In genomic region chr2:231039821-231040364, GRCh38 we compare ENCODE assay signal across 1 cellular context.
TF ChIP-seq lines count a peak whose summit lies in the region.

No MANE protein-coding gene starts in this region.

TF ChIP-seq in HepG2, 621 proteins besides CTCF, POLR2A, EP300 and RAD21 (continued from another document and continues in another):
- TF ChIP-seq ZHX2 (IDR thresholded peaks at IDR 0.05; ENCODE audit: low read depth) (no peak), ZHX2 (CRISPR knock-in tag; IDR thresholded peaks at IDR 0.05; ENCODE audit: borderline replicate concordance) (no peak), SMARCE1 (IDR thresholded peaks at IDR 0.05; ENCODE audit: borderline replicate concordance) (no peak), YY1 (IDR thresholded peaks at IDR 0.05; ENCODE audit: insufficient read depth, insufficient replicate concordance, low read depth, low read length) (no peak), CHD2 (IDR thresholded peaks at IDR 0.05; ENCODE audit: low read depth, low read length) (no peak), PLSCR1 (CRISPR knock-in tag; IDR thresholded peaks at IDR 0.05; ENCODE audit: borderline replicate concordance) (no peak), PHF8 (CRISPR knock-in tag; IDR thresholded peaks at IDR 0.05) (no peak), THYN1 (CRISPR knock-in tag; IDR thresholded peaks at IDR 0.05; ENCODE audit: borderline replicate concordance, low read depth) (no peak), KMT2B (CRISPR knock-in tag; IDR thresholded peaks at IDR 0.05) (no peak), LBX2 (CRISPR knock-in tag; IDR thresholded peaks at IDR 0.05; ENCODE audit: borderline replicate concordance) (no peak), THRA (CRISPR knock-in tag; IDR thresholded peaks at IDR 0.05; ENCODE audit: borderline replicate concordance) (peak; percentile 79; the same call in 1 of the 2 replicates), SPEN (CRISPR knock-in tag; IDR thresholded peaks at IDR 0.05; ENCODE audit: low read depth) (no peak; the same call in 1 of the 2 replicates), CBX5 (CRISPR knock-in tag; IDR thresholded peaks at IDR 0.05; ENCODE audit: borderline replicate concordance) (no peak; the same call in 1 of the 2 replicates), GATAD2A (CRISPR knock-in tag; IDR thresholded peaks at IDR 0.05) (0 out of 2 replicates have a peak, but pooled peaks have one; percentile 27), PAXIP1 (CRISPR knock-in tag; conservative IDR thresholded peaks at IDR 0.05) (peak; percentile 67), ZNF878 (CRISPR knock-in tag; IDR thresholded peaks at IDR 0.05) (no peak), ZNF558 (CRISPR knock-in tag; IDR thresholded peaks at IDR 0.05; ENCODE audit: borderline replicate concordance) (no peak), IRF9 (CRISPR knock-in tag; IDR thresholded peaks at IDR 0.05; ENCODE audit: borderline replicate concordance) (no peak), PAX8 (CRISPR knock-in tag; IDR thresholded peaks at IDR 0.05; ENCODE audit: borderline replicate concordance) (no peak), IRF1 (CRISPR knock-in tag; IDR thresholded peaks at IDR 0.05; ENCODE audit: low read depth) (no peak), CSRNP1 (CRISPR knock-in tag; IDR thresholded peaks at IDR 0.05) (no peak), ZBTB2 (CRISPR knock-in tag; IDR thresholded peaks at IDR 0.05; ENCODE audit: low read depth) (no peak), ZNF619 (CRISPR knock-in tag; IDR thresholded peaks at IDR 0.05) (no peak), TRIM22 (IDR thresholded peaks at IDR 0.05) (no peak), ZNF609 (CRISPR knock-in tag; IDR thresholded peaks at IDR 0.05; ENCODE audit: borderline replicate concordance) (peak; percentile 72; the same call in 1 of the 2 replicates), SRSF9 (IDR thresholded peaks at IDR 0.05; ENCODE audit: borderline replicate concordance, insufficient read depth, low read depth, low read length, poor library complexity, severe bottlenecking) (no peak), SP1 (IDR thresholded peaks at IDR 0.05) (no peak), SP1 (CRISPR knock-in tag; IDR thresholded peaks at IDR 0.05) (no peak), AGO1 (IDR thresholded peaks at IDR 0.05; ENCODE audit: low read depth, low read length, poor library complexity, severe bottlenecking) (no peak), HMG20A (CRISPR knock-in tag; IDR thresholded peaks at IDR 0.05; ENCODE audit: borderline replicate concordance) (no peak)
